ENCODE assay signal across 1 cellular context in genomic region chr9:127197186-127197860, GRCh38.
TF ChIP-seq lines count a peak whose summit lies in the region.

No MANE protein-coding gene starts in this region.

TF ChIP-seq in HepG2, 621 proteins besides CTCF, POLR2A, EP300 and RAD21 (continues in another document):
- TF ChIP-seq THRA (CRISPR knock-in tag; IDR thresholded peaks at IDR 0.05; ENCODE audit: borderline replicate concordance) (peak; percentile 96; the same call in 1 of the 2 replicates), GPN1 (CRISPR knock-in tag; IDR thresholded peaks at IDR 0.05; ENCODE audit: borderline replicate concordance) (no peak), ZFX (CRISPR knock-in tag; IDR thresholded peaks at IDR 0.05; ENCODE audit: low read depth) (0 out of 2 replicates have a peak, but pooled peaks have one; percentile 19), ZNF276 (CRISPR knock-in tag; IDR thresholded peaks at IDR 0.05; ENCODE audit: low read depth) (no peak), HNF1B (CRISPR knock-in tag; IDR thresholded peaks at IDR 0.05) (0 out of 2 replicates have a peak, but pooled peaks have one; percentile 38), RXRA (CRISPR knock-in tag; IDR thresholded peaks at IDR 0.05) (peak; percentile 74; the same call in 1 of the 2 replicates), ZKSCAN1 (IDR thresholded peaks at IDR 0.05; ENCODE audit: low read length) (no peak), PITX1 (CRISPR knock-in tag; IDR thresholded peaks at IDR 0.05) (no peak), ZNF570 (CRISPR knock-in tag; IDR thresholded peaks at IDR 0.05; ENCODE audit: borderline replicate concordance) (no peak), ZNF605 (CRISPR knock-in tag; IDR thresholded peaks at IDR 0.05) (no peak), ZNF891 (CRISPR knock-in tag; IDR thresholded peaks at IDR 0.05) (no peak), CREM (IDR thresholded peaks at IDR 0.05) (no peak), CREM (CRISPR knock-in tag; IDR thresholded peaks at IDR 0.05) (no peak), ERF (CRISPR knock-in tag; IDR thresholded peaks at IDR 0.05) (0 out of 2 replicates have a peak, but pooled peaks have one; percentile 15), PATZ1 (CRISPR knock-in tag; IDR thresholded peaks at IDR 0.05) (no peak), PBX2 (CRISPR knock-in tag; IDR thresholded peaks at IDR 0.05) (no peak), SIX1 (CRISPR knock-in tag; IDR thresholded peaks at IDR 0.05; ENCODE audit: borderline replicate concordance) (no peak), GTF2F1 (IDR thresholded peaks at IDR 0.05; ENCODE audit: low read length) (no peak), ZMYM3 (CRISPR knock-in tag; IDR thresholded peaks at IDR 0.05) (peak; percentile 18; the same call in 1 of the 2 replicates), CC2D1A (CRISPR knock-in tag; IDR thresholded peaks at IDR 0.05) (no peak), GATAD2A (CRISPR knock-in tag; IDR thresholded peaks at IDR 0.05) (0 out of 2 replicates have a peak, but pooled peaks have one; percentile 16), DBP (CRISPR knock-in tag; IDR thresholded peaks at IDR 0.05; ENCODE audit: not compliant biosample characterization) (no peak), MEF2D (CRISPR knock-in tag; IDR thresholded peaks at IDR 0.05) (no peak), ZBTB46 (CRISPR knock-in tag; IDR thresholded peaks at IDR 0.05; ENCODE audit: borderline replicate concordance) (no peak), GLMP (CRISPR knock-in tag; IDR thresholded peaks at IDR 0.05; ENCODE audit: borderline replicate concordance) (no peak), TEAD3 (CRISPR knock-in tag; optimal IDR thresholded peaks at IDR 0.05; ENCODE audit: borderline replicate concordance) (peak; percentile 15), ZNF781 (CRISPR knock-in tag; IDR thresholded peaks at IDR 0.05; ENCODE audit: borderline replicate concordance, not compliant biosample characterization) (no peak), SKI (IDR thresholded peaks at IDR 0.05; ENCODE audit: partially characterized antibody) (no peak), PAXIP1 (CRISPR knock-in tag; conservative IDR thresholded peaks at IDR 0.05) (no peak), ZNF292 (CRISPR knock-in tag; IDR thresholded peaks at IDR 0.05; ENCODE audit: borderline replicate concordance, low read depth) (peak; percentile 59; the same call in 1 of the 2 replicates), ZNF24 (IDR thresholded peaks at IDR 0.05) (no peak), ZNF136 (CRISPR knock-in tag; IDR thresholded peaks at IDR 0.05; ENCODE audit: low read depth) (no peak), ZFP62 (CRISPR knock-in tag; IDR thresholded peaks at IDR 0.05) (no peak), SKIL (CRISPR knock-in tag; IDR thresholded peaks at IDR 0.05; ENCODE audit: borderline replicate concordance) (0 out of 2 replicates have a peak, but pooled peaks have one; percentile 18), ZNF263 (CRISPR knock-in tag; IDR thresholded peaks at IDR 0.05) (peak; percentile 65), ETV6 (CRISPR knock-in tag; conservative IDR thresholded peaks at IDR 0.05) (no peak), XRCC5 (optimal IDR thresholded peaks at IDR 0.05; ENCODE audit: low read length) (peak; percentile 44), SP140L (CRISPR knock-in tag; IDR thresholded peaks at IDR 0.05; ENCODE audit: borderline replicate concordance) (no peak), ARNT (IDR thresholded peaks at IDR 0.05) (no peak), PHF20 (CRISPR knock-in tag; IDR thresholded peaks at IDR 0.05) (no peak), RARA (CRISPR knock-in tag; IDR thresholded peaks at IDR 0.05) (peak; percentile 77), HNF4A (CRISPR knock-in tag; IDR thresholded peaks at IDR 0.05) (no peak), MYC (CRISPR knock-in tag; IDR thresholded peaks at IDR 0.05; ENCODE audit: borderline replicate concordance) (0 out of 2 replicates have a peak, but pooled peaks have one; percentile 3), FOXC1 (CRISPR knock-in tag; IDR thresholded peaks at IDR 0.05; ENCODE audit: borderline replicate concordance) (no peak), ZNF557 (CRISPR knock-in tag; IDR thresholded peaks at IDR 0.05) (no peak), BRD4 (CRISPR knock-in tag; IDR thresholded peaks at IDR 0.05) (no peak), NRL (CRISPR knock-in tag; IDR thresholded peaks at IDR 0.05; ENCODE audit: borderline replicate concordance) (no peak), ZNF44 (CRISPR knock-in tag; IDR thresholded peaks at IDR 0.05) (no peak), ZNF652 (CRISPR knock-in tag; IDR thresholded peaks at IDR 0.05; ENCODE audit: borderline replicate concordance, low read depth) (no peak), PRMT3 (CRISPR knock-in tag; IDR thresholded peaks at IDR 0.05; ENCODE audit: borderline replicate concordance, low read depth) (no peak), SAP130 (CRISPR knock-in tag; IDR thresholded peaks at IDR 0.05; ENCODE audit: low read depth) (peak; percentile 45; the same call in 1 of the 2 replicates), ZNF737 (CRISPR knock-in tag; IDR thresholded peaks at IDR 0.05; ENCODE audit: borderline replicate concordance) (no peak), ZNF337 (CRISPR knock-in tag; IDR thresholded peaks at IDR 0.05; ENCODE audit: borderline replicate concordance, low read depth) (no peak)
